In the genomic region with DNA sequence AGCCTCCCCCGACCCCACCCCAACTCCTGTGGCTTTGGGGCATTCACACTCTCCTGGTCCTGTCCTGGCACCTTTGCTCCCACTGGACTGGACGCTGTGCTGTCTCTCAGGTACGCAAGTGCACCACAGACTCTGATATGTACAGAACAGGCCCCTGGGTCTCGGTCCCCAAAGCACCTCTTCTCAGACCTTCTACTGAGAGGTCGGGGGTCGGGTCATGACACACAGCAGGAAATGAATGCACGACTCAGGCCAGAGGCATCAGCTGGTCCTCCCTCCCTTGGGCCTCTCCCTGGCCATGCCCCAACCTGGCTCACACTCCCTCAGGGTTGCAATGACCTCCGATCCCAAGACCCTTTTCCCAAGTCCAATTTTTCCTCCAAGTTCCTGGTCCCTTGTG, we compare ENCODE assay signal across 25 cellular contexts. TPM values are rescaled to one million over a fixed set of nuclear protein-coding genes. Genes with fewer than 3 reads are reported as not detected.
DNase-seq lines count a peak whose midpoint lies in the region; ATAC-seq and TF ChIP-seq lines count a peak whose summit lies in the region.
"Had no signal": no experiment of that assay in that cellular context is flagged by ENCODE, and none has a peak within 500 bp of the region (broad histone marks: within the 10 kb centered on the region; RNA-seq: fewer than 3 reads in every experiment).

No MANE protein-coding gene starts in this region.

- H3K36me3 Mint-ChIP-seq in activated CD8-positive, alpha-beta T cell treated with anti-CD3 and anti-CD28 coated beads, Interleukin-2, amount 10 ng/mL, durations not matched to agents 7 days and 5 days (ENCODE audit: low read depth): peaks cover 7% of the 10 kb centered on the region
- no peaks in the 10 kb centered on the region for H3K36me3 Mint-ChIP-seq in activated CD8-positive, alpha-beta T cell treated with anti-CD3 and anti-CD28 coated beads for 36 hours (ENCODE audit: low read depth)

- H3K36me3 ChIP-seq in H7 (replicated peaks; ENCODE audit: control insufficient read depth, insufficient read depth, low read length) (no peaks in the 10 kb centered on the region), iPS-15b (ENCODE audit: control insufficient read depth, insufficient read depth, low read length) (no peaks in the 10 kb centered on the region), lower lobe of right lung (no peaks in the 10 kb centered on the region), neuronal stem cell (replicated peaks in 1 of 2; ENCODE audit: control insufficient read depth in 2 of 2, insufficient read depth in 2 of 2, low read length in 2 of 2) (no peaks in the 10 kb centered on the region)
- H3K36me3 ChIP-seq: Peyer's patch, SJCRH30 had no signal

- no peak overlapping the region for H3K4me3 ChIP-seq in H7 (ENCODE audit: insufficient read depth, low read depth, low read length)
- no peak overlapping the region for H3K4me3 ChIP-seq in iPS-15b (ENCODE audit: low read depth, low read length)
- H3K4me3 ChIP-seq in lower lobe of right lung: no peak overlapping the region
- H3K4me3 ChIP-seq in neuronal stem cell (ENCODE audit: low read length in 2 of 2): no peak overlapping the region
- H3K4me3 ChIP-seq: Peyer's patch, SJCRH30 had no signal

- H2BK120ac ChIP-seq in neuronal stem cell (ENCODE audit: low read depth, low read length): no peak overlapping the region

- H3K4me1 ChIP-seq in iPS-15b (ENCODE audit: control insufficient read depth, insufficient read depth, low read length) (peaks cover 12% of the 10 kb centered on the region), lower lobe of right lung (no peaks in the 10 kb centered on the region), neuronal stem cell (ENCODE audit: control insufficient read depth in 2 of 2, insufficient read depth in 1 of 2, low read depth in 1 of 2, low read length in 2 of 2) (peaks cover 7 to 14% of the 10 kb centered on the region in 2 donors)
- H3K4me1 ChIP-seq: Peyer's patch had no signal

- no peak overlapping the region for H3K18ac ChIP-seq in neuronal stem cell (ENCODE audit: low read length)

- peaks cover 46% of the 10 kb centered on the region for H3K27me3 Mint-ChIP-seq in activated CD8-positive, alpha-beta T cell treated with anti-CD3 and anti-CD28 coated beads, Interleukin-2, amount 10 ng/mL, durations not matched to agents 7 days and 5 days (ENCODE audit: low read depth)
- peaks cover 26% of the 10 kb centered on the region for H3K27me3 Mint-ChIP-seq in activated CD8-positive, alpha-beta T cell treated with anti-CD3 and anti-CD28 coated beads for 36 hours

- no peak overlapping the region for H3K4me2 ChIP-seq in neuronal stem cell (ENCODE audit: insufficient read depth, low read length, poor library complexity, severe bottlenecking)

- no peak overlapping the region for H2AFZ ChIP-seq in neuronal stem cell (ENCODE audit: low read length)

- no peak overlapping the region for H3K27ac ChIP-seq in lower lobe of right lung
- H3K27ac ChIP-seq in neuronal stem cell (replicated peaks; ENCODE audit: low read length): no peak overlapping the region
- H3K27ac ChIP-seq: Peyer's patch, SJCRH30 had no signal

- intact Hi-C loops in activated CD8-positive, alpha-beta T cell treated with anti-CD3 and anti-CD28 coated beads for 36 hours (cut with micrococcal nuclease): no loop called here
- intact Hi-C loops in sciatic nerve (cut with DNase I) (no loop called here), lower lobe of right lung (cut with DNase I) (no loop called here)

- no peak overlapping the region for H3K4ac ChIP-seq in neuronal stem cell (ENCODE audit: low read length)

- H2BK5ac ChIP-seq in neuronal stem cell (ENCODE audit: low read length): no peak overlapping the region

- no peak overlapping the region for H4K91ac ChIP-seq in neuronal stem cell (ENCODE audit: low read depth, low read length, poor library complexity)

- POLR2A ChIA-PET in activated CD8-positive, alpha-beta T cell treated with anti-CD3 and anti-CD28 coated beads, Interleukin-2, amount 10 ng/mL, durations not matched to agents 7 days and 5 days (lab: Charles Lee): no interaction called here
- POLR2A ChIA-PET in activated CD8-positive, alpha-beta T cell treated with anti-CD3 and anti-CD28 coated beads for 36 hours (lab: Charles Lee): no interaction called here

- no peak overlapping the region for H3K4me3 Mint-ChIP-seq in activated CD8-positive, alpha-beta T cell treated with anti-CD3 and anti-CD28 coated beads, Interleukin-2, amount 10 ng/mL, durations not matched to agents 7 days and 5 days
- no peak overlapping the region for H3K4me3 Mint-ChIP-seq in activated CD8-positive, alpha-beta T cell treated with anti-CD3 and anti-CD28 coated beads for 36 hours

- CTCF ChIA-PET in activated CD8-positive, alpha-beta T cell treated with anti-CD3 and anti-CD28 coated beads, Interleukin-2, amount 10 ng/mL, durations not matched to agents 7 days and 5 days (lab: Charles Lee): no interaction called here
- CTCF ChIA-PET in activated CD8-positive, alpha-beta T cell treated with anti-CD3 and anti-CD28 coated beads for 36 hours (lab: Charles Lee): no interaction called here

- no peak overlapping the region for H3K27ac Mint-ChIP-seq in activated CD8-positive, alpha-beta T cell treated with anti-CD3 and anti-CD28 coated beads, Interleukin-2, amount 10 ng/mL, durations not matched to agents 7 days and 5 days
- no peak overlapping the region for H3K27ac Mint-ChIP-seq in activated CD8-positive, alpha-beta T cell treated with anti-CD3 and anti-CD28 coated beads for 36 hours

- H2BK12ac ChIP-seq in neuronal stem cell (ENCODE audit: low read length): no peak overlapping the region

- H3K4me1 Mint-ChIP-seq in activated CD8-positive, alpha-beta T cell treated with anti-CD3 and anti-CD28 coated beads, Interleukin-2, amount 10 ng/mL, durations not matched to agents 7 days and 5 days (ENCODE audit: low read depth): peaks cover 2% of the 10 kb centered on the region
- peaks cover 18% of the 10 kb centered on the region for H3K4me1 Mint-ChIP-seq in activated CD8-positive, alpha-beta T cell treated with anti-CD3 and anti-CD28 coated beads for 36 hours (ENCODE audit: low read depth)

- peak; percentile 17 for DNase-seq in activated CD8-positive, alpha-beta T cell treated with anti-CD3 and anti-CD28 coated beads, Interleukin-2, amount 10 ng/mL, durations not matched to agents 7 days and 5 days
- no peak for DNase-seq in activated CD8-positive, alpha-beta T cell treated with anti-CD3 and anti-CD28 coated beads for 36 hours
- DNase-seq in H7: peak; percentile 43
- peak; percentile 17 for DNase-seq in sciatic nerve (ENCODE audit: low spot score)
- DNase-seq in NK-92 treated with Interleukin-12 subunit alpha and Interleukin-12 subunit beta, amount 100 ng/mL, for 24 hours (lab: John Stamatoyannopoulos, UW): no peak
- no peak for DNase-seq in lower lobe of right lung
- DNase-seq in neuronal stem cell (ENCODE audit: low spot score): no peak
- DNase-seq: 8988T; AML-193; C1 segment of cervical spinal cord; CD8-positive, alpha-beta memory T cell; DMS53; GDM1; HCEC 1CT; KG1; NCI-H1092 treated with DMSO at 0.1 percent for 48 hours; NCI-H1436 treated with DMSO at 0.1 percent for 48 hours; NCI-H1930; NCI-H226; NCI-H510A treated with DMSO at 0.1 percent for 48 hours; NCI-H774; Peyer's patch; SJCRH30 had no signal

- WGBS in neuronal stem cell (ENCODE audit: extremely low coverage in 2 of 2, insufficient read length in 2 of 2, insufficient replicate concordance in 1 of 2), 2 donors: no CpG with 5 or more reads among the region's 8 CpGs

- H2BK15ac ChIP-seq in neuronal stem cell (ENCODE audit: low read length): no peak overlapping the region

- H2AK5ac ChIP-seq in neuronal stem cell (ENCODE audit: low read depth, low read length): no peak overlapping the region

- TF ChIP-seq CTCF in activated CD8-positive, alpha-beta T cell treated with anti-CD3 and anti-CD28 coated beads for 36 hours (IDR thresholded peaks at IDR 0.05): no peak
- no peak for TF ChIP-seq CTCF in lower lobe of right lung (IDR thresholded peaks at IDR 0.05)

- no peaks in the 10 kb centered on the region for H3K9me3 ChIP-seq in iPS-15b (ENCODE audit: control insufficient read depth, insufficient read depth, low read length)
- H3K9me3 ChIP-seq in lower lobe of right lung: peaks cover 23% of the 10 kb centered on the region
- peaks cover 0 to 3% of the 10 kb centered on the region in 2 donors for H3K9me3 ChIP-seq in neuronal stem cell (replicated peaks in 1 of 2; ENCODE audit: control insufficient read depth in 2 of 2, insufficient read depth in 1 of 2, low read depth in 1 of 2, low read length in 2 of 2)

- H3K9ac ChIP-seq in iPS-15b (ENCODE audit: low read depth, low read length) (peak overlapping the region; percentile 56), neuronal stem cell (ENCODE audit: low read depth, low read length, poor library complexity) (no peak overlapping the region)

- H3K79me1 ChIP-seq in neuronal stem cell (ENCODE audit: low read depth, low read length): no peaks in the 10 kb centered on the region

- H3K27me3 ChIP-seq in H7 (ENCODE audit: control insufficient read depth, insufficient read depth, low read length): peaks cover 13% of the 10 kb centered on the region; the same call in 1 of the 2 replicates
- H3K27me3 ChIP-seq in iPS-15b (ENCODE audit: control insufficient read depth, insufficient read depth, low read length): no peaks in the 10 kb centered on the region
- H3K27me3 ChIP-seq in lower lobe of right lung (ENCODE audit: low read depth): peaks cover 25% of the 10 kb centered on the region
- peaks cover 0 to 29% (median 0%) of the 10 kb centered on the region in 3 experiments for H3K27me3 ChIP-seq in neuronal stem cell (ENCODE audit: control insufficient read depth in 3 of 3, insufficient read depth in 3 of 3, low read depth in 1 of 3, low read length in 3 of 3)
- H3K27me3 ChIP-seq: Peyer's patch had no signal

- peaks cover 24% of the 10 kb centered on the region for H3K9me3 Mint-ChIP-seq in activated CD8-positive, alpha-beta T cell treated with anti-CD3 and anti-CD28 coated beads, Interleukin-2, amount 10 ng/mL, durations not matched to agents 7 days and 5 days (ENCODE audit: insufficient read depth)
- peaks cover 11% of the 10 kb centered on the region for H3K9me3 Mint-ChIP-seq in activated CD8-positive, alpha-beta T cell treated with anti-CD3 and anti-CD28 coated beads for 36 hours

- no peak overlapping the region for H3K14ac ChIP-seq in neuronal stem cell (ENCODE audit: low read length)

- no peak overlapping the region for H4K8ac ChIP-seq in neuronal stem cell (ENCODE audit: low read depth, low read length)

- H3K23ac ChIP-seq in neuronal stem cell (ENCODE audit: low read depth, low read length, poor library complexity): no peak overlapping the region

- ATAC-seq in activated CD8-positive, alpha-beta T cell treated with anti-CD3 and anti-CD28 coated beads, Interleukin-2, amount 10 ng/mL, durations not matched to agents 7 days and 5 days: no peak
- no peak for ATAC-seq in activated CD8-positive, alpha-beta T cell treated with anti-CD3 and anti-CD28 coated beads for 36 hours
- no peak for ATAC-seq in sciatic nerve
- no peak for ATAC-seq in lower lobe of right lung

RNA-seq across cellular contexts. Expression of a gene that starts 1.8 kb away (rescaled TPM):
- not detected for total RNA-seq in activated CD8-positive, alpha-beta T cell treated with anti-CD3 and anti-CD28 coated beads, Interleukin-2, amount 10 ng/mL, durations not matched to agents 7 days and 5 days
- total RNA-seq in activated CD8-positive, alpha-beta T cell treated with anti-CD3 and anti-CD28 coated beads for 36 hours: not detected
- not detected in 2 replicates for total RNA-seq in H7 (2014; rRNA removed; shearing (Covaris generic))
- total RNA-seq in sciatic nerve: not detected
- not detected for total RNA-seq in lower lobe of right lung
- not detected for polyA plus RNA-seq in neuronal stem cell (2013, experiment 1 of 2)
- polyA plus RNA-seq in neuronal stem cell (2013, experiment 2 of 2): not detected
- total RNA-seq: CD8-positive, alpha-beta memory T cell; OCI-LY7; Peyer's patch; SJCRH30 had no signal
- polyA plus RNA-seq: CD8-positive, alpha-beta memory T cell had no signal

RNA-seq across cellular contexts. Expression of a gene that starts 13.2 kb away (rescaled TPM):
- total RNA-seq in activated CD8-positive, alpha-beta T cell treated with anti-CD3 and anti-CD28 coated beads, Interleukin-2, amount 10 ng/mL, durations not matched to agents 7 days and 5 days: not detected
- not detected for total RNA-seq in activated CD8-positive, alpha-beta T cell treated with anti-CD3 and anti-CD28 coated beads for 36 hours
- total RNA-seq in H7 (2014; rRNA removed; shearing (Covaris generic)): 0.17 TPM in 1 of 2 replicates, not detected in the other
- total RNA-seq in sciatic nerve (not detected), lower lobe of right lung (not detected)
- polyA plus RNA-seq in neuronal stem cell (2013, experiment 1 of 2): not detected
- not detected for polyA plus RNA-seq in neuronal stem cell (2013, experiment 2 of 2)
- total RNA-seq: CD8-positive, alpha-beta memory T cell; OCI-LY7; Peyer's patch; SJCRH30 had no signal
- polyA plus RNA-seq: CD8-positive, alpha-beta memory T cell had no signal

RNA-seq across cellular contexts. Expression of a gene that starts 16.2 kb away (rescaled TPM):
- not detected for total RNA-seq in activated CD8-positive, alpha-beta T cell treated with anti-CD3 and anti-CD28 coated beads, Interleukin-2, amount 10 ng/mL, durations not matched to agents 7 days and 5 days
- not detected for total RNA-seq in activated CD8-positive, alpha-beta T cell treated with anti-CD3 and anti-CD28 coated beads for 36 hours
- total RNA-seq in H7 (2014; rRNA removed; shearing (Covaris generic)): 1.0 and 1.8 TPM in 2 replicates
- total RNA-seq in sciatic nerve (not detected), lower lobe of right lung (0.27 TPM)
- polyA plus RNA-seq in neuronal stem cell (2013, experiment 1 of 2): 0.04 TPM
- 0.04 TPM for polyA plus RNA-seq in neuronal stem cell (2013, experiment 2 of 2)
- total RNA-seq: CD8-positive, alpha-beta memory T cell; OCI-LY7; SJCRH30 had no signal

RNA-seq across cellular contexts. Expression of a gene that starts 28.4 kb away (rescaled TPM):
- not detected for total RNA-seq in activated CD8-positive, alpha-beta T cell treated with anti-CD3 and anti-CD28 coated beads, Interleukin-2, amount 10 ng/mL, durations not matched to agents 7 days and 5 days
- not detected for total RNA-seq in activated CD8-positive, alpha-beta T cell treated with anti-CD3 and anti-CD28 coated beads for 36 hours
- total RNA-seq in H7 (2014; rRNA removed; shearing (Covaris generic)): not detected in 2 replicates
- total RNA-seq in sciatic nerve (not detected), lower lobe of right lung (not detected)
- polyA plus RNA-seq in neuronal stem cell (2013, experiment 1 of 2): not detected
- polyA plus RNA-seq in neuronal stem cell (2013, experiment 2 of 2): not detected
- total RNA-seq: CD8-positive, alpha-beta memory T cell; OCI-LY7; Peyer's patch; SJCRH30 had no signal
- polyA plus RNA-seq: CD8-positive, alpha-beta memory T cell had no signal

RNA-seq across cellular contexts. Expression of a gene that starts 37.4 kb away (rescaled TPM):
- not detected for total RNA-seq in activated CD8-positive, alpha-beta T cell treated with anti-CD3 and anti-CD28 coated beads, Interleukin-2, amount 10 ng/mL, durations not matched to agents 7 days and 5 days
- total RNA-seq in activated CD8-positive, alpha-beta T cell treated with anti-CD3 and anti-CD28 coated beads for 36 hours: not detected
- not detected in 2 replicates for total RNA-seq in H7 (2014; rRNA removed; shearing (Covaris generic))
- total RNA-seq in sciatic nerve (not detected), lower lobe of right lung (not detected)
- not detected for polyA plus RNA-seq in neuronal stem cell (2013, experiment 1 of 2)
- polyA plus RNA-seq in neuronal stem cell (2013, experiment 2 of 2): not detected
- total RNA-seq: CD8-positive, alpha-beta memory T cell; OCI-LY7; Peyer's patch; SJCRH30 had no signal
- polyA plus RNA-seq: CD8-positive, alpha-beta memory T cell had no signal

Comparison
In these comparisons a context has a peak if more than half of its experiments do, and no peak if none do; other contexts are left out.
1. DNase-seq: peak in activated CD8-positive, alpha-beta T cell treated with anti-CD3 and anti-CD28 coated beads, Interleukin-2, amount 10 ng/mL, durations not matched to agents 7 days and 5 days (single experiment), H7 (single experiment) and sciatic nerve (single experiment); none in activated CD8-positive, alpha-beta T cell treated with anti-CD3 and anti-CD28 coated beads for 36 hours (single experiment), NK-92 treated with Interleukin-12 subunit alpha and Interleukin-12 subunit beta, amount 100 ng/mL, for 24 hours (single experiment), lower lobe of right lung (single experiment) and neuronal stem cell (single experiment).